Comparison of ENCODE assay signal across 22 cellular contexts in the genomic region with DNA sequence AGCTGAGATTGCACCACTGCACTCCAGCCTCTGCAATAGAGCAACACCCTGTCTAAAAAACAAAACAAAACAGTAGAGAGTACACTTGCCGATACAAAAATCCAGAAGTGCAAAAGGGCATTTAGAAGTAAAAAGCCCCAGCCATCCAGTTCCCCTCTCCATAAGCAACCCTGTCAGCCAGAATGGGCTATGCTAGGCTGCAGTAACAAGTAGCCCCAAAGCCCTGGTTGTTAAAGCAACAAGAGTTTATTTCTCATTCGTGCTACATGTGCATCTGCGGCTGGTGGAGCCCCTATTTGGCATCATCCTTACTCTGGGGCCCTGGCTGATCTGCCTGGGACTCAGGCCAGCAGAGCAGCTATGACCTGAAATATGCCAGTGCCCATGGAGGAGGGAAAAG. TPM values are rescaled to one million over a fixed set of nuclear protein-coding genes. Genes with fewer than 3 reads are reported as not detected.
DNase-seq lines count a peak whose midpoint lies in the region; ATAC-seq, FAIRE-seq and TF ChIP-seq lines count a peak whose summit lies in the region.
"Had no signal": no experiment of that assay in that cellular context is flagged by ENCODE, and none has a peak within 500 bp of the region (broad histone marks: within the 10 kb centered on the region; RNA-seq: fewer than 3 reads in every experiment).

No MANE protein-coding gene starts in this region.

- H3K27ac ChIP-seq in caudate nucleus (ENCODE audit: low read depth, low read length) (peak overlapping the region; percentile 100), layer of hippocampus (ENCODE audit: low read depth, low read length) (peak overlapping the region; percentile 46), substantia nigra (ENCODE audit: low read depth, low read length, poor library complexity, severe bottlenecking) (peak overlapping the region; percentile 84), uterus (no peak overlapping the region)
- H3K27ac ChIP-seq: HL-60 had no signal

- no peaks in the 10 kb centered on the region for H3K36me3 ChIP-seq in uterus
- H3K36me3 ChIP-seq: BE2C had no signal

- no peaks in the 10 kb centered on the region for H3K4me1 ChIP-seq in uterus
- H3K4me1 ChIP-seq: BE2C had no signal

- DNase-seq in caudate nucleus (lab: John Stamatoyannopoulos, UW) (no peak), substantia nigra (lab: John Stamatoyannopoulos, UW) (no peak), D721Med (ENCODE audit: insufficient read length, low spot score) (no peak), uterus (no peak)
- DNase-seq: ACHN; BE2C; C1 segment of cervical spinal cord; CD4-positive, CD25-positive, alpha-beta regulatory T cell; CD8-positive, alpha-beta memory T cell; COR-L47; GDM1; HCEC 1CT; IMR-90 had no signal

- no peak for ATAC-seq in HG03342 (IDR thresholded peaks at IDR 0.05; ENCODE audit: unreplicated experiment)
- ATAC-seq: GM23338 had no signal

- no peak overlapping the region for H3K4me3 ChIP-seq in uterus
- H3K4me3 ChIP-seq: GM23338 had no signal

- TF ChIP-seq POLR2A in uterus (IDR thresholded peaks at IDR 0.05) = no peak

- TF ChIP-seq CTCF in D721Med (IDR thresholded peaks at IDR 0.05; ENCODE audit: insufficient read depth, missing control alignments) (no peak), uterus (IDR thresholded peaks at IDR 0.05) (no peak)

- no peaks in the 10 kb centered on the region for H3K9me3 ChIP-seq in uterus
- H3K9me3 ChIP-seq: BE2C had no signal

- no peak for FAIRE-seq in D721Med (lab: Jason Lieb, UNC)
- FAIRE-seq: A204.1, GM12892, GM18507, H54 had no signal

- peaks cover 2% of the 10 kb centered on the region for H3K27me3 ChIP-seq in layer of hippocampus (ENCODE audit: control insufficient read depth, insufficient read depth, low read length)
- H3K27me3 ChIP-seq in uterus = no peaks in the 10 kb centered on the region

- intact Hi-C loops in uterus (cut with DNase I; ENCODE audit: low total_unique reads) = no loop called here

RNA-seq across cellular contexts. Expression of a gene that starts 16.9 kb away (rescaled TPM):
- total RNA-seq in uterus = 100 to 1,000 TPM in 1 of 4 donors, 10 to 100 TPM in 2, 1 to 10 TPM in 1; 3.2 to 141 (median 21.5) TPM

RNA-seq across cellular contexts. Expression of a gene that starts 18.6 kb away (rescaled TPM):
- total RNA-seq in uterus = not detected
- total RNA-seq: CD4-positive, CD25-positive, alpha-beta regulatory T cell; CD8-positive, alpha-beta memory T cell; HT1080; IMR-90 had no signal

RNA-seq across cellular contexts. Expression of a gene that starts 36.9 kb away (rescaled TPM):
- 10 to 100 TPM in 3 of 4 donors, 1 to 10 TPM in 1; 1.2 to 78.6 (median 23.8) TPM for total RNA-seq in uterus

RNA-seq across cellular contexts. Expression of a gene that starts 38.8 kb away (rescaled TPM):
- total RNA-seq in uterus = 1,000 to 10,000 TPM in 1 of 4 donors, 100 to 1,000 TPM in 2, 10 to 100 TPM in 1; 20.7 to 1,084 (median 431) TPM

RNA-seq across cellular contexts. Expression of a gene that starts 40.0 kb away (rescaled TPM):
- not detected for total RNA-seq in uterus
- total RNA-seq: CD4-positive, CD25-positive, alpha-beta regulatory T cell; CD8-positive, alpha-beta memory T cell; HT1080; IMR-90 had no signal

Comparison
In these comparisons a context has a peak if more than half of its experiments do, and no peak if none do; other contexts are left out.
1. H3K27ac ChIP-seq: peak in caudate nucleus (single experiment), layer of hippocampus (single experiment) and substantia nigra (single experiment); none in uterus (0 of 2).